ENCODE assay signal across 8 cellular contexts in genomic region chr9:33524431-33524947, GRCh38. TPM values are rescaled to one million over a fixed set of nuclear protein-coding genes. Genes with fewer than 3 reads are reported as not detected.
A peak's percentile ranks its signal among the peaks of the same experiment; 100 is the strongest.
DNase-seq lines count a peak whose midpoint lies in the region; ATAC-seq and TF ChIP-seq lines count a peak whose summit lies in the region.

No MANE protein-coding gene starts in this region.

- H3K4me3 ChIP-seq in fibroblast of the aortic adventitia (ENCODE audit: low read depth, low read length) (peak overlapping the region; percentile 69), skeletal muscle cell (ENCODE audit: low read depth, low read length) (peak overlapping the region; percentile 66)

- DNase-seq in activated CD8-positive, alpha-beta memory T cell treated with anti-CD3 and anti-CD28 coated beads for 24 hours = peak; percentile 65
- no peak for DNase-seq in activated CD8-positive, alpha-beta memory T cell treated with anti-CD3 and anti-CD28 coated beads, Interleukin-2, amount 50 U/mL, for 4 hours
- DNase-seq in activated B cell treated with CpG ODN at 0.5 μM for 24 hours (no peak), fibroblast of the aortic adventitia (ENCODE audit: low read depth) (no peak), skeletal muscle cell (ENCODE audit: low read depth) (no peak), pons (ENCODE audit: low spot score) (no peak), NCI-H1105 (lab: John Stamatoyannopoulos, UW) (no peak)

- H3K27ac Mint-ChIP-seq in activated B cell treated with CpG ODN at 0.5 μM for 24 hours = no peak overlapping the region

- peaks cover 5% of the 10 kb centered on the region for H3K4me1 Mint-ChIP-seq in activated B cell treated with CpG ODN at 0.5 μM for 24 hours

- no peak for ATAC-seq in activated B cell treated with CpG ODN at 0.5 μM for 24 hours (ENCODE audit: low read depth)
- ATAC-seq in GM18867 (IDR thresholded peaks at IDR 0.05; ENCODE audit: unreplicated experiment) = no peak

- CTCF ChIA-PET in activated B cell treated with CpG ODN at 0.5 μM for 24 hours (lab: Charles Lee) = no interaction called here

- H3K36me3 Mint-ChIP-seq in activated B cell treated with CpG ODN at 0.5 μM for 24 hours (ENCODE audit: low read depth) = no peaks in the 10 kb centered on the region

- TF ChIP-seq CTCF in activated B cell treated with CpG ODN at 0.5 μM for 24 hours (IDR thresholded peaks at IDR 0.05) (no peak), fibroblast of the aortic adventitia (IDR thresholded peaks at IDR 0.05; ENCODE audit: insufficient read depth, low read length) (no peak)

- intact Hi-C loops in activated B cell treated with CpG ODN at 0.5 μM for 24 hours (cut with micrococcal nuclease) = no loop called here

- no peaks in the 10 kb centered on the region for H3K9me3 Mint-ChIP-seq in activated B cell treated with CpG ODN at 0.5 μM for 24 hours

- peaks cover 23% of the 10 kb centered on the region for H3K27me3 Mint-ChIP-seq in activated B cell treated with CpG ODN at 0.5 μM for 24 hours

- POLR2A ChIA-PET in activated B cell treated with CpG ODN at 0.5 μM for 24 hours (lab: Charles Lee) = no interaction called here

- H3K4me3 Mint-ChIP-seq in activated B cell treated with CpG ODN at 0.5 μM for 24 hours = peak overlapping the region; percentile 71

RNA-seq across cellular contexts. Expression of gene ANKRD18B, which starts 0.4 kb away (rescaled TPM):
- total RNA-seq in activated B cell treated with CpG ODN at 0.5 μM for 24 hours (not detected in 2 replicates), fibroblast of the aortic adventitia (ENCODE audit: low replicate concordance) (1.9 TPM in 1 of 2 replicates, not detected in the other)

RNA-seq across cellular contexts. Expression of gene NOL6, which starts 50.8 kb away (rescaled TPM):
- total RNA-seq in activated B cell treated with CpG ODN at 0.5 μM for 24 hours (59.9 and 60.1 TPM in 2 replicates), fibroblast of the aortic adventitia (ENCODE audit: low replicate concordance) (21.9 and 25.1 TPM in 2 replicates)
